In the genomic region with DNA sequence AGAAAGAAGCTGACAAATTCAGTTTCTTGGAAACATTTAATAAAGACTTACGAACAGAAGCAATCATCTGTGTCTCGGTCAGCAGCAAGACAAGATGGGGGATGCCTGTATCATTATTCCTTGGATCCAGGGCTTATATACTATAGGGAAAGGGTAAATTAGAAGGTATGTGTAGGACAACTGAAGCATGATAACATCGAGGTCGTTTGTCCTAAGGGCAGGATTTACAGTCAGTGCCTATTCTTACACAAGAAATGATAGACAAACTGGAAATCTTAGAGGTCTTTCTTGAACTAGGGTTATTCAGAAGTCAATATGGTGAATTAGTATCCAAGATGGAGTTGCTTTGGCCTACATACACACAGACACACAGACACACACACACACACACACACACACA, we compare ENCODE assay signal across 25 cellular contexts.
"Had no signal": no experiment of that assay in that cellular context is flagged by ENCODE, and none has a peak within 500 bp of the region (broad histone marks: within the 10 kb centered on the region; RNA-seq: fewer than 3 reads in every experiment).

No MANE protein-coding gene starts in this region.

- H3K4me3 ChIP-seq: hepatocyte, left ventricle myocardium inferior, lung, neural progenitor cell, ovary, right atrium auricular region, right lobe of liver, smooth muscle cell, tibial nerve, upper lobe of left lung had no signal

- H3K36me3 ChIP-seq: left ventricle myocardium inferior, neural progenitor cell, neutrophil, ovary, right atrium auricular region, right lobe of liver, tibial nerve, upper lobe of left lung had no signal

- H3K27me3 ChIP-seq: hepatocyte, neural progenitor cell, neutrophil, ovary, right atrium auricular region, right lobe of liver, tibial nerve, upper lobe of left lung had no signal

- H3K9me3 ChIP-seq: neutrophil, ovary, right atrium auricular region, right lobe of liver, tibial nerve had no signal

- H3K27ac ChIP-seq: hepatocyte, left ventricle myocardium inferior, neural progenitor cell, neutrophil, ovary, right atrium auricular region, right lobe of liver, tibial nerve, upper lobe of left lung had no signal

- H3K79me2 ChIP-seq: hepatocyte had no signal

- H3K4me1 ChIP-seq: left ventricle myocardium inferior, neural progenitor cell, right atrium auricular region, right lobe of liver, tibial nerve, upper lobe of left lung had no signal

- H3K4me2 ChIP-seq: hepatocyte, neural progenitor cell, smooth muscle cell had no signal

- ATAC-seq: natural killer cell; right lobe of liver; stimulated activated memory B cell treated with anti-CD40 and anti-IgM and Interleukin-4, amounts not matched to agents 10 μg/mL and 1 μg/mL and 100 μg/mL, for 72 hours; stimulated activated naive CD8-positive, alpha-beta T cell treated with anti-CD3 and anti-CD28 coated beads, Interleukin-15, amount 100 ng/mL, for 72 hours had no signal

- H3K9ac ChIP-seq: neural progenitor cell had no signal

- H2AFZ ChIP-seq: hepatocyte, neural progenitor cell had no signal

- DNase-seq: islet precursor cell; left ventricle myocardium inferior; mesendoderm; naive B cell; natural killer cell; nephron progenitor cell; occipital lobe; ovary; right lobe of liver; stimulated activated CD4-positive, alpha-beta T cell treated with anti-CD3 and anti-CD28 coated beads, Interleukin-1b, Interleukin-23, amount 100 ng/mL, for 48 hours; stimulated activated CD4-positive, alpha-beta T cell treated with anti-CD3 and anti-CD28 coated beads, Interleukin-2, amount 100 ng/mL, for 48 hours; stimulated activated CD4-positive, alpha-beta T cell treated with anti-CD3 and anti-CD28 coated beads, Interleukin-4, amount 100 ng/mL, for 4 hours; stimulated activated CD8-positive, alpha-beta memory T cell treated with anti-CD3 and anti-CD28 coated beads, Interleukin-4, amount 100 ng/mL, for 48 hours; stimulated activated naive CD4-positive, alpha-beta T cell treated with Interleukin-2 at 50 U/mL for 16 hours; stimulated activated naive CD8-positive, alpha-beta T cell treated with anti-CD3 and anti-CD28 coated beads, Interleukin-15, amount 100 ng/mL, for 72 hours; substantia nigra; upper lobe of left lung had no signal
